ENCODE assay signal across 22 cellular contexts in the genomic region with DNA sequence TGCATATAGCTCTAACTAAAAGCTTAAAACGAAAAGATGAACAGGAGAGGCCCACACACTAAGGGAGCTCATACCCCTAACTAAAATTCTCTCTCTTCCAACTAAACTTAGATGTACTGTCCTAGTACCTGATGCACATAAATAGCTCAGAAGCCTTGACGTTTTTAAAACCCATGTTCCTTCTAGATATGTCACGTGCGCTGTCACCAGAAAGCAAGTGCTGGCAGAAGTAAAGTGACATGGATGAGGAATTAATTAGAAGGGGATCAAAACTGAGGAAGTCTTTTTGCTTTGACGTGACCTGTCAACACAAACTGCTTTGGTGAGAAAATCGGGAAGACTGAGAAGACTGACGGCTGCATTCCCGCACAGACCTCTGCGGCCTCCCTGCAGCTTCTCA.
"Had no signal": no experiment of that assay in that cellular context is flagged by ENCODE, and none has a peak within 500 bp of the region (broad histone marks: within the 10 kb centered on the region; RNA-seq: fewer than 3 reads in every experiment).

No MANE protein-coding gene starts in this region.

- H3K27ac ChIP-seq: colonic mucosa, esophagus muscularis mucosa, foreskin keratinocyte, gastroesophageal sphincter, left lung, lower lobe of right lung, neutrophil, pancreas, sigmoid colon, stomach, thyroid gland, vagina had no signal

- H3K27me3 ChIP-seq: colonic mucosa, esophagus muscularis mucosa, foreskin keratinocyte, gastroesophageal sphincter, left lung, neutrophil, pancreas, sigmoid colon, stomach, thyroid gland, vagina had no signal

- H3K9me3 ChIP-seq: colonic mucosa, esophagus muscularis mucosa, gastroesophageal sphincter, left lung, lower lobe of right lung, neutrophil, pancreas, sigmoid colon, stomach, thyroid gland, vagina had no signal

- H3K4me3 ChIP-seq: colonic mucosa, esophagus muscularis mucosa, gastroesophageal sphincter, left lung, lower lobe of right lung, pancreas, sigmoid colon, stomach, thyroid gland, vagina had no signal

- H3K4me1 ChIP-seq: colonic mucosa, foreskin keratinocyte, left lung, lower lobe of right lung, pancreas, vagina had no signal

- DNase-seq: colonic mucosa; effector CD8-positive, alpha-beta T cell; endodermal cell; foreskin keratinocyte; glutamatergic neuron; kidney; left lung; lower lobe of right lung; natural killer cell; pancreas; sigmoid colon; stimulated activated CD4-positive, alpha-beta T cell treated with anti-CD3 and anti-CD28 coated beads, Interleukin-2, amount 100 ng/mL, for 24 hours; stimulated activated CD4-positive, alpha-beta T cell treated with anti-CD3 and anti-CD28 coated beads, Interleukin-4, amount 100 ng/mL, for 24 hours; stimulated activated naive CD4-positive, alpha-beta T cell treated with Interleukin-2 at 50 U/mL for 16 hours; stomach; thyroid gland; trophoblast cell had no signal

- ATAC-seq: foreskin keratinocyte; gastroesophageal sphincter; left lung; lower lobe of right lung; natural killer cell; pancreas; stimulated activated effector memory CD8-positive, alpha-beta T cell treated with anti-CD3 and anti-CD28 coated beads, Interleukin-12 subunit alpha, Interleukin-12 subunit beta, amount 100 ng/mL, for 72 hours had no signal
